ENCODE assay signal across 1 cellular context in genomic region chr5:33231935-33232334, GRCh38.
A peak's percentile ranks its signal among the peaks of the same experiment; 100 is the strongest.
TF ChIP-seq lines count a peak whose summit lies in the region.

No MANE protein-coding gene starts in this region.

TF ChIP-seq in HEK293, 187 proteins besides CTCF, POLR2A, EP300 and RAD21 (continued from another document):
- TF ChIP-seq ZBTB26 (tag by site-specific recombination; optimal IDR thresholded peaks at IDR 0.05): no peak
- TF ChIP-seq ZNF133 (tag by site-specific recombination; IDR thresholded peaks at IDR 0.05): no peak
- peak; percentile 40; the same call in 1 of the 2 replicates for TF ChIP-seq ZBTB6 (tag by site-specific recombination; IDR thresholded peaks at IDR 0.05)
- peak; percentile 57 for TF ChIP-seq PRDM6 (tag by site-specific recombination; IDR thresholded peaks at IDR 0.05)
- no peak for TF ChIP-seq ZSCAN23 (tag by site-specific recombination; IDR thresholded peaks at IDR 0.05)
- peak; percentile 94 for TF ChIP-seq ZBTB44 (tag by site-specific recombination; IDR thresholded peaks at IDR 0.05)
- TF ChIP-seq ZNF514 (tag by site-specific recombination; IDR thresholded peaks at IDR 0.05): no peak
- TF ChIP-seq ZNF600 (tag by site-specific recombination; IDR thresholded peaks at IDR 0.05): no peak
- no peak for TF ChIP-seq ELK4 (IDR thresholded peaks at IDR 0.05; ENCODE audit: borderline replicate concordance, low read depth, low read length)
- TF ChIP-seq ZBTB11 (tag by site-specific recombination; conservative IDR thresholded peaks at IDR 0.05; ENCODE audit: low read depth): no peak
- TF ChIP-seq FEZF1 (tag by site-specific recombination; IDR thresholded peaks at IDR 0.05): peak; percentile 60
- no peak for TF ChIP-seq ZNF488 (tag by site-specific recombination; IDR thresholded peaks at IDR 0.05)
- TF ChIP-seq ZNF362 (tag by site-specific recombination; IDR thresholded peaks at IDR 0.05): no peak
